8 cellular contexts compared by ENCODE assay signal in the genomic region with DNA sequence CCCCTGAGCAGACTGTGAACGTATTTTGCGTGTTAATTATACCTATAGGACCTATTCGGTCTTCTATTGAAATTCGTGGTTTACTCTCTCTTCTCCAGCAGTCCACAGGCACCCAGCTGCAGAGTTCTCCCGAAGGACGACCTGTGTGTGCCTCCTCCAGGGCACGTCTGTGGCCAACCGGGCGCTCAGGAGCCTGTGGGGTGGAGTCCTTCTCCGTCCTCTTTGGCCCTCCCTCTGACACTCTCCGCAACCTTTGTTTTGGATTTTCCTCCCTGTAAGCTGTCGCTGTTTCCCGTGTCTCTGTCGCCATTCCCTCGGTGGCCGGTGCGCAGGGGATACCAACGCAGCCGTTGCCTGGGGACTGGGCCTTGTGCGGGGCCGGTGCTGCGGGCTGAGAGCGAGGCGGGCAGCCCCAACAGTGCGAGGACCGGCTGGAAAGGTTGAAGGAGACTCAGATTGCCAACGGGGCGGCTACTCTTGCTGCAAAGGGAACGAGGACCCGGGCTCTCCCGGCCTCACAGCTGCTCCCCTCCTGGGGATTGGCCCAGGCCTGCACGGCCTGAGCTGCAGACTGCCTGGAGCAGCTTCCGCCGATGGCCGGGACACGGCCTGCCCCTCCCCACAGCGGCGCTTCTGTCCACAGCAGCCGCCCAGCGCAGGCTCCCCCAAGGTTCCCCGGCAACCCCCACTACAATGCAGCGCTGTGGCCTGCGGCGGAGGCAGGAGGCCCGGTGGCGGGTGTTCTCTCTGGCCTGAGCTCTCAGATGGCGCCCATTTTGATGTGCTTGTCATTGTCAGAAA.
DNase-seq lines count a peak whose midpoint lies in the region; ATAC-seq and TF ChIP-seq lines count a peak whose summit lies in the region.

No MANE protein-coding gene starts in this region.

- no peaks in the 10 kb centered on the region for H4K20me1 ChIP-seq in KMS-11 (ENCODE audit: insufficient read depth)

- H3K9ac ChIP-seq in KMS-11, result peak overlapping the region; percentile 16; the same call in 1 of the 2 replicates

- WGBS in right lobe of liver (ENCODE audit: insufficient coverage, low coverage, low lambda C conversion rate, missing lambda C conversion rate), result 39% methylated on average over 11 of the region's 47 CpGs

- H2AFZ ChIP-seq in KMS-11 (ENCODE audit: low read depth), result peak overlapping the region; percentile 0; the same call in 1 of the 2 replicates

- TF ChIP-seq CTCF in KMS-11 (conservative IDR thresholded peaks at IDR 0.05; ENCODE audit: low read depth, low read length), result no peak
- no peak for TF ChIP-seq CTCF in epithelial cell of esophagus (IDR thresholded peaks at IDR 0.05; ENCODE audit: insufficient read depth, low read depth, low read length, missing control alignments)
- TF ChIP-seq CTCF in right lobe of liver (IDR thresholded peaks at IDR 0.05), result no peak
- TF ChIP-seq CTCF in tibial artery (IDR thresholded peaks at IDR 0.05), result no peak

- H3K4me2 ChIP-seq in KMS-11, result peak overlapping the region; percentile 67

- H3K27me3 ChIP-seq in KMS-11 (ENCODE audit: insufficient read depth, low read depth), result no peaks in the 10 kb centered on the region
- H3K27me3 ChIP-seq in right lobe of liver, result no peaks in the 10 kb centered on the region
- peaks cover 0 to 10% of the 10 kb centered on the region in 2 donors for H3K27me3 ChIP-seq in tibial artery

- H3K4me1 ChIP-seq in KMS-11 (ENCODE audit: low read depth, poor library complexity, severe bottlenecking) (peaks cover 80% of the 10 kb centered on the region), right lobe of liver (no peaks in the 10 kb centered on the region), tibial artery (peaks cover 0 to 4% (median 2%) of the 10 kb centered on the region in 4 donors)

- H3K9me3 ChIP-seq in right lobe of liver, result no peaks in the 10 kb centered on the region
- H3K9me3 ChIP-seq in tibial artery, result no peaks in the 10 kb centered on the region

- H3K36me3 ChIP-seq in KMS-11 (ENCODE audit: insufficient read depth) (no peaks in the 10 kb centered on the region), right lobe of liver (no peaks in the 10 kb centered on the region), tibial artery (no peaks in the 10 kb centered on the region)

- H3K4me3 ChIP-seq in KMS-11 (IDR thresholded peaks at IDR 0.05; ENCODE audit: insufficient read depth, low read depth, low read length) (no peak overlapping the region), epithelial cell of esophagus (ENCODE audit: low read length) (no peak overlapping the region), right lobe of liver (peak overlapping the region in 2 of 3 donors; percentile 15 to 38), tibial artery (no peak overlapping the region)

- DNase-seq in epithelial cell of esophagus (ENCODE audit: low read depth), result peak; percentile 50
- peak; percentile 24 to 66 (median 47) for DNase-seq in right lobe of liver
- no peak for DNase-seq in tibial artery
- DNase-seq in NCI-H146 (lab: John Stamatoyannopoulos, UW), result no peak

- no peak for TF ChIP-seq POLR2A in right lobe of liver (IDR thresholded peaks at IDR 0.05)

- peak; percentile 70 to 91 (median 84) for ATAC-seq in right lobe of liver
- ATAC-seq in HG03354 (IDR thresholded peaks at IDR 0.05; ENCODE audit: poor library complexity, severe bottlenecking, unreplicated experiment), result no peak
- no peak for ATAC-seq in GM18861 (IDR thresholded peaks at IDR 0.05; ENCODE audit: unreplicated experiment)
- ATAC-seq in HG02970 (IDR thresholded peaks at IDR 0.05; ENCODE audit: low FRiP score, unreplicated experiment), result no peak

- no peaks in the 10 kb centered on the region for H3K79me2 ChIP-seq in KMS-11 (ENCODE audit: insufficient read depth, low read depth)

- H3K27ac ChIP-seq in KMS-11 (peak overlapping the region; percentile 92), right lobe of liver (peak overlapping the region in 2 of 3 donors; percentile 3 to 11), tibial artery (peak overlapping the region; percentile 47 to 61)

- intact Hi-C loops in right lobe of liver (cut with DNase I) (no loop called here), tibial artery (cut with DNase I; ENCODE audit: low total_unique reads) (no loop called here)

Comparison
In these comparisons a context has a peak if more than half of its experiments do, and no peak if none do; other contexts are left out.
1. H3K27ac ChIP-seq: peak in every context shown above with its lines; median percentile 92 in KMS-11; 54 in tibial artery; 7 in right lobe of liver.
2. H3K4me3 ChIP-seq: peak in right lobe of liver (2 of 3); none in KMS-11 (single experiment), epithelial cell of esophagus (single experiment) and tibial artery (0 of 2).
3. DNase-seq: peak in epithelial cell of esophagus (single experiment) and right lobe of liver (3 of 3); none in tibial artery (0 of 2) and NCI-H146 (single experiment).
4. ATAC-seq: peak in right lobe of liver (4 of 4); none in HG03354 (single experiment), GM18861 (single experiment) and HG02970 (single experiment).